Comparison of ENCODE assay signal across 1 cellular context in the genomic region with DNA sequence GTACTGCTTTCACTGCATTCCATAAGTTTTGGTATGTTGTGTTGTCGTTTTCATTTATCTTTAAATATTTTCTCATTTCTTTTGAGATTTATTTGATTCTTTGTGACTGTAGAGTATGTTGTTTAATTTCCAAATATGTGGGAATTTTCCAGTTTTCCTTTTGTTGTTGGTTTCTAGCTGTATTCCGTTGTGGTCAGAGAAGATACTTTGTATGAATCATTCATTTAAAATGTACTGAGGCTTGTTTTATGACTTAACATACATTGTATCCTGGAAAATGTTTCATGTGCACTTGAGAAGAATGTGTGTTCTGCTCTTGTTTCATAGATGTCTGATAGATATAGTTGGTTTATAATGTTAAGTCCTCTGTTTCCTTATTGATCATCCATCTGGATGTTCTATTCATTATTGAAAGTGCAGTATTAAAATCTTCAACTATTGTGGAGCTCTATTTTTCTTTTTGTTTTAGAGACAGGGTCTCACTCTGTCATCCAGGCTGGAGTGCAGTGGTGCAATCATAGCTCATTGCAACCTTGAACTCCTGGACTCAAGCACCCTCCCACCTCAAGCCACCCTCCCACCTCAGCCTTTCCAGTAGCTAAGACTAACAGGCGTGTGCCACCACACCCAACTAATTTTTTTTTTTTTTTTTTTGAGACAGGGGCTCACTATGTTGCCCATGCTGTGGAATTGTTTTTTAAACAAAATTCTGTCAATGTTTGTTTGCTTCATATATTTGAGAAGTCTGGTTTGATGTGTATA.
A peak's percentile ranks its signal among the peaks of the same experiment; 100 is the strongest.
TF ChIP-seq lines count a peak whose summit lies in the region.

No MANE protein-coding gene starts in this region.

TF ChIP-seq in HepG2, 621 proteins besides CTCF, POLR2A, EP300 and RAD21 (continued from another document):
- TF ChIP-seq, protein P1, sequence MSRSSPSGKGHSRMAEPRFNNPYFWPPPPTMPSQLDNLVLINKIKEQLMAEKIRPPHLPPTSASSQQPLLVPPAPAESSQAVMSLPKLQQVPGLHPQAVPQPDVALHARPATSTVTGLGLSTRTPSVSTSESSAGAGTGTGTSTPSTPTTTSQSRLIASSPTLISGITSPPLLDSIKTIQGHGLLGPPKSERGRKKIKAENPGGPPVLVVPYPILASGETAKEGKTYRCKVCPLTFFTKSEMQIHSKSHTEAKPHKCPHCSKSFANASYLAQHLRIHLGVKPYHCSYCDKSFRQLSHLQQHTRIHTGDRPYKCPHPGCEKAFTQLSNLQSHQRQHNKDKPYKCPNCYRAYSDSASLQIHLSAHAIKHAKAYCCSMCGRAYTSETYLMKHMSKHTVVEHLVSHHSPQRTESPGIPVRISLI (CRISPR knock-in tag; IDR thresholded peaks at IDR 0.05; ENCODE audit: borderline replicate concordance) = peak; percentile 21; the same call in 1 of the 2 replicates
- peak; percentile 35; the same call in 1 of the 2 replicates for TF ChIP-seq CEBPG (CRISPR knock-in tag; IDR thresholded peaks at IDR 0.05)
- peak; percentile 25; the same call in 1 of the 2 replicates for TF ChIP-seq CEBPB (IDR thresholded peaks at IDR 0.05; ENCODE audit: borderline replicate concordance, low read depth, low read length)
- 0 out of 2 replicates have a peak, but pooled peaks have one; percentile 19 for TF ChIP-seq FOSL2 (CRISPR knock-in tag; IDR thresholded peaks at IDR 0.05)
- TF ChIP-seq, protein P2, sequence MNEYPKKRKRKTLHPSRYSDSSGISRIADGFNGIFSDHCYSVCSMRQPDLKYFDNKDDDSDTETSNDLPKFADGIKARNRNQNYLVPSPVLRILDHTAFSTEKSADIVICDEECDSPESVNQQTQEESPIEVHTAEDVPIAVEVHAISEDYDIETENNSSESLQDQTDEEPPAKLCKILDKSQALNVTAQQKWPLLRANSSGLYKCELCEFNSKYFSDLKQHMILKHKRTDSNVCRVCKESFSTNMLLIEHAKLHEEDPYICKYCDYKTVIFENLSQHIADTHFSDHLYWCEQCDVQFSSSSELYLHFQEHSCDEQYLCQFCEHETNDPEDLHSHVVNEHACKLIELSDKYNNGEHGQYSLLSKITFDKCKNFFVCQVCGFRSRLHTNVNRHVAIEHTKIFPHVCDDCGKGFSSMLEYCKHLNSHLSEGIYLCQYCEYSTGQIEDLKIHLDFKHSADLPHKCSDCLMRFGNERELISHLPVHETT (CRISPR knock-in tag; conservative IDR thresholded peaks at IDR 0.05) = no peak
- TF ChIP-seq SRY (CRISPR knock-in tag; IDR thresholded peaks at IDR 0.05) = no peak
- TF ChIP-seq STAG1 (CRISPR knock-in tag; IDR thresholded peaks at IDR 0.05) = no peak
- TF ChIP-seq ZNF460 (CRISPR knock-in tag; IDR thresholded peaks at IDR 0.05; ENCODE audit: borderline replicate concordance) = peak; percentile 58; the same call in 1 of the 2 replicates
- TF ChIP-seq HNF4A (CRISPR knock-in tag; IDR thresholded peaks at IDR 0.05) = peak; percentile 68
- TF ChIP-seq NFE2 (CRISPR knock-in tag; IDR thresholded peaks at IDR 0.05) = no peak
- no peak for TF ChIP-seq HOXA9 (CRISPR knock-in tag; IDR thresholded peaks at IDR 0.05; ENCODE audit: borderline replicate concordance)
- TF ChIP-seq, protein P3, sequence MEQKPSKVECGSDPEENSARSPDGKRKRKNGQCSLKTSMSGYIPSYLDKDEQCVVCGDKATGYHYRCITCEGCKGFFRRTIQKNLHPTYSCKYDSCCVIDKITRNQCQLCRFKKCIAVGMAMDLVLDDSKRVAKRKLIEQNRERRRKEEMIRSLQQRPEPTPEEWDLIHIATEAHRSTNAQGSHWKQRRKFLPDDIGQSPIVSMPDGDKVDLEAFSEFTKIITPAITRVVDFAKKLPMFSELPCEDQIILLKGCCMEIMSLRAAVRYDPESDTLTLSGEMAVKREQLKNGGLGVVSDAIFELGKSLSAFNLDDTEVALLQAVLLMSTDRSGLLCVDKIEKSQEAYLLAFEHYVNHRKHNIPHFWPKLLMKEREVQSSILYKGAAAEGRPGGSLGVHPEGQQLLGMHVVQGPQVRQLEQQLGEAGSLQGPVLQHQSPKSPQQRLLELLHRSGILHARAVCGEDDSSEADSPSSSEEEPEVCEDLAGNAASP (CRISPR knock-in tag; IDR thresholded peaks at IDR 0.05; ENCODE audit: borderline replicate concordance) = no peak
- TF ChIP-seq, protein P4, sequence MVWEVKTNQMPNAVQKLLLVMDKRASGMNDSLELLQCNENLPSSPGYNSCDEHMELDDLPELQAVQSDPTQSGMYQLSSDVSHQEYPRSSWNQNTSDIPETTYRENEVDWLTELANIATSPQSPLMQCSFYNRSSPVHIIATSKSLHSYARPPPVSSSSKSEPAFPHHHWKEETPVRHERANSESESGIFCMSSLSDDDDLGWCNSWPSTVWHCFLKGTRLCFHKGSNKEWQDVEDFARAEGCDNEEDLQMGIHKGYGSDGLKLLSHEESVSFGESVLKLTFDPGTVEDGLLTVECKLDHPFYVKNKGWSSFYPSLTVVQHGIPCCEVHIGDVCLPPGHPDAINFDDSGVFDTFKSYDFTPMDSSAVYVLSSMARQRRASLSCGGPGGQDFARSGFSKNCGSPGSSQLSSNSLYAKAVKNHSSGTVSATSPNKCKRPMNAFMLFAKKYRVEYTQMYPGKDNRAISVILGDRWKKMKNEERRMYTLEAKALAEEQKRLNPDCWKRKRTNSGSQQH (CRISPR knock-in tag; IDR thresholded peaks at IDR 0.05; ENCODE audit: low read depth) = no peak
- TF ChIP-seq ZNF674 (CRISPR knock-in tag; IDR thresholded peaks at IDR 0.05; ENCODE audit: low read depth) = no peak
- TF ChIP-seq CREM (IDR thresholded peaks at IDR 0.05) = no peak
- no peak for TF ChIP-seq CREM (CRISPR knock-in tag; IDR thresholded peaks at IDR 0.05)
- TF ChIP-seq BRCA1 (CRISPR knock-in tag; IDR thresholded peaks at IDR 0.05) = no peak
